In genomic region chr10:97632949-97633884, GRCh38 we compare ENCODE assay signal across 8 cellular contexts. TPM values are rescaled to one million over a fixed set of nuclear protein-coding genes. Genes with fewer than 3 reads are reported as not detected.
A peak's percentile ranks its signal among the peaks of the same experiment; 100 is the strongest.
DNase-seq lines count a peak whose midpoint lies in the region; ATAC-seq and TF ChIP-seq lines count a peak whose summit lies in the region.

TSS of gene MORN4 (minus strand) at chr10:97633500. CDS start at chr10:97619653, 13,847 bp downstream.

- H3K9me3 ChIP-seq in HUES48 (ENCODE audit: control insufficient read depth, insufficient read depth, low read length) (no peaks in the 10 kb centered on the region), OCI-LY3 (ENCODE audit: insufficient read depth, low read length) (no peaks in the 10 kb centered on the region), esophagus (ENCODE audit: control insufficient read depth in 2 of 2, insufficient read depth in 1 of 2, low read depth in 1 of 2, low read length in 1 of 2) (no peaks in the 10 kb centered on the region), mucosa of rectum (ENCODE audit: control insufficient read depth in 2 of 2, low read length in 2 of 2) (no peaks in the 10 kb centered on the region)

- peak within 1 kb of the TSS; percentile 98 for H3K4me2 ChIP-seq in OCI-LY3 (ENCODE audit: low read length)

- H3K4me1 ChIP-seq in HUES48 (ENCODE audit: control insufficient read depth, insufficient read depth, low read length) (0 out of 2 replicates have a peak, but pooled peaks cover 3% of the 10 kb centered on the region), OCI-LY3 (ENCODE audit: low read length) (peaks cover 4% of the 10 kb centered on the region), esophagus (ENCODE audit: control insufficient read depth in 2 of 2, insufficient read depth in 2 of 2, low read length in 1 of 2) (peaks cover 0 to 2% of the 10 kb centered on the region in 2 donors), mucosa of rectum (ENCODE audit: control insufficient read depth in 2 of 2, insufficient read depth in 2 of 2, low read length in 2 of 2) (peaks cover 3 to 8% of the 10 kb centered on the region in 2 donors)

- H3K27ac ChIP-seq in HUES48 (ENCODE audit: low read depth, low read length) = peak within 1 kb of the TSS; percentile 83
- no peak within 1 kb of the TSS for H3K27ac ChIP-seq in OCI-LY3 (ENCODE audit: low read length)
- H3K27ac ChIP-seq in esophagus (ENCODE audit: low read depth in 2 of 2, low read length in 1 of 2) = peak within 1 kb of the TSS in 1 of 2 donors; percentile 20
- H3K27ac ChIP-seq in mucosa of rectum (ENCODE audit: low read depth in 2 of 2, low read length in 2 of 2) = peak within 1 kb of the TSS in 1 of 2 donors; percentile 32

- peak within 1 kb of the TSS; percentile 96 for H3K27ac Mint-ChIP-seq in Calu3 (ENCODE audit: unreplicated experiment)

- H3K4me1 Mint-ChIP-seq in Calu3 (ENCODE audit: low read depth, unreplicated experiment) = no peaks in the 10 kb centered on the region
- H3K4me1 Mint-ChIP-seq in activated T-cell treated with anti-CD3 and anti-CD28 coated beads, Interleukin-2, amount 50 U/mL, for 4 hours (ENCODE audit: low read depth) = peaks cover 8% of the 10 kb centered on the region

- CTCF ChIA-PET in Calu3 (lab: Charles Lee) = interaction anchor here (0.7 to 1.2 kb wide), 3 partner anchors 54 to 344 kb away, joined by 3 to 4 read pairs (median 3); partner anchors contain the start of genes ANKRD2 and AVPI1

- H3K9me3 Mint-ChIP-seq in Calu3 (ENCODE audit: low read depth, unreplicated experiment) = no peaks in the 10 kb centered on the region
- H3K9me3 Mint-ChIP-seq in activated T-cell treated with anti-CD3 and anti-CD28 coated beads, Interleukin-2, amount 50 U/mL, for 4 hours = no peaks in the 10 kb centered on the region

- H3K4me3 ChIP-seq in HUES48 (ENCODE audit: low read depth, low read length) = peak within 1 kb of the TSS; percentile 83
- H3K4me3 ChIP-seq in OCI-LY3 (ENCODE audit: low read length) = peak within 1 kb of the TSS; percentile 97
- peak within 1 kb of the TSS; percentile 79 to 82 for H3K4me3 ChIP-seq in esophagus (ENCODE audit: low read depth in 1 of 2, low read length in 2 of 2)
- H3K4me3 ChIP-seq in mucosa of rectum (ENCODE audit: low read length in 2 of 2) = peak within 1 kb of the TSS; percentile 84

- H3K79me2 ChIP-seq in OCI-LY3 (ENCODE audit: low read length) = no peaks in the 10 kb centered on the region

- BruUV-seq in Calu3 (replicated peaks; lab: Mats Ljungman, UMichigan) = no TSS peak

- peak; percentile 99 for ATAC-seq in GM21423 (IDR thresholded peaks at IDR 0.05; ENCODE audit: unreplicated experiment)
- ATAC-seq in activated T-cell treated with anti-CD3 and anti-CD28 coated beads, Interleukin-2, amount 50 U/mL, for 4 hours = peak; percentile 99

- no peaks in the 10 kb centered on the region for H3K27me3 Mint-ChIP-seq in Calu3 (ENCODE audit: unreplicated experiment)
- no peaks in the 10 kb centered on the region for H3K27me3 Mint-ChIP-seq in activated T-cell treated with anti-CD3 and anti-CD28 coated beads, Interleukin-2, amount 50 U/mL, for 4 hours (ENCODE audit: low read depth)

- DNase-seq in Calu3 = peak; percentile 90
- peak; percentile 86 for DNase-seq in activated T-cell treated with anti-CD3 and anti-CD28 coated beads, Interleukin-2, amount 50 U/mL, for 4 hours
- peak; percentile 82 for DNase-seq in stimulated activated CD8-positive, alpha-beta memory T cell treated with anti-CD3 and anti-CD28 coated beads, Interleukin-4, amount 100 ng/mL, for 24 hours (ENCODE audit: low read depth)

- H2AFZ ChIP-seq in OCI-LY3 (ENCODE audit: low read depth, low read length) = peak within 1 kb of the TSS; percentile 99

- H3K9ac ChIP-seq in HUES48 (ENCODE audit: low read depth, low read length) = peak within 1 kb of the TSS; percentile 67
- peak within 1 kb of the TSS; percentile 73 for H3K9ac ChIP-seq in OCI-LY3 (ENCODE audit: low read length)
- peak within 1 kb of the TSS; percentile 52 to 71 for H3K9ac ChIP-seq in mucosa of rectum (ENCODE audit: low read depth in 1 of 2, low read length in 2 of 2)

- peaks cover 15% of the 10 kb centered on the region for H3K36me3 Mint-ChIP-seq in Calu3 (ENCODE audit: insufficient read depth, unreplicated experiment)
- no peaks in the 10 kb centered on the region for H3K36me3 Mint-ChIP-seq in activated T-cell treated with anti-CD3 and anti-CD28 coated beads, Interleukin-2, amount 50 U/mL, for 4 hours (ENCODE audit: insufficient read depth)

- no peaks in the 10 kb centered on the region for H3K27me3 ChIP-seq in HUES48 (ENCODE audit: control insufficient read depth, insufficient read depth, low read length)
- H3K27me3 ChIP-seq in OCI-LY3 (ENCODE audit: low read depth, low read length) = no peaks in the 10 kb centered on the region
- H3K27me3 ChIP-seq in esophagus (ENCODE audit: control insufficient read depth in 1 of 2, insufficient read depth in 2 of 2, low read length in 2 of 2) = no peaks in the 10 kb centered on the region
- no peaks in the 10 kb centered on the region for H3K27me3 ChIP-seq in mucosa of rectum (ENCODE audit: control insufficient read depth in 2 of 2, insufficient read depth in 2 of 2, low read length in 2 of 2)

- 3% methylated on average over 62 of the region's 62 CpGs for WGBS in esophagus, 2 donors

- intact Hi-C loops in Calu3 (cut with micrococcal nuclease; ENCODE audit: unreplicated experiment) = no loop called here

- no peaks in the 10 kb centered on the region for H4K20me1 ChIP-seq in OCI-LY3 (ENCODE audit: insufficient read depth, low read length)

- no peaks in the 10 kb centered on the region for H3K36me3 ChIP-seq in HUES48 (ENCODE audit: control insufficient read depth, insufficient read depth, low read length)
- H3K36me3 ChIP-seq in OCI-LY3 (replicated peaks; ENCODE audit: low read depth, low read length) = no peaks in the 10 kb centered on the region
- no peaks in the 10 kb centered on the region for H3K36me3 ChIP-seq in esophagus (ENCODE audit: control insufficient read depth in 2 of 2, insufficient read depth in 2 of 2, low read length in 1 of 2)
- no peaks in the 10 kb centered on the region for H3K36me3 ChIP-seq in mucosa of rectum (ENCODE audit: control insufficient read depth in 2 of 2, insufficient read depth in 2 of 2, low read length in 2 of 2)

- H3K4me3 Mint-ChIP-seq in Calu3 (ENCODE audit: low read depth, unreplicated experiment) = peak within 1 kb of the TSS; percentile 99
- peak within 1 kb of the TSS; percentile 93 for H3K4me3 Mint-ChIP-seq in activated T-cell treated with anti-CD3 and anti-CD28 coated beads, Interleukin-2, amount 50 U/mL, for 4 hours

- no peak for TF ChIP-seq CTCF in Calu3 (IDR thresholded peaks at IDR 0.05; ENCODE audit: unreplicated experiment)
- no peak for TF ChIP-seq CTCF in OCI-LY3 (IDR thresholded peaks at IDR 0.05; ENCODE audit: low read depth, low read length)

RNA-seq across cellular contexts. Expression of gene MORN4, which starts in this region (rescaled TPM):
- total RNA-seq in Calu3 (2022) = 5.5 and 6.2 TPM in 2 replicates
- 1 to 10 TPM; 2.1 to 4.5 (median 2.2) TPM for total RNA-seq in activated T-cell treated with anti-CD3 and anti-CD28 coated beads, Interleukin-2, amount 50 U/mL, for 4 hours
- 1 to 10 TPM; 1.1 to 1.8 TPM for polyA plus RNA-seq in esophagus
